In genomic region chr17:45251931-45252330, GRCh38 we compare ENCODE assay signal across 27 cellular contexts. TPM values are rescaled to one million over a fixed set of nuclear protein-coding genes. Genes with fewer than 3 reads are reported as not detected.
A peak's percentile ranks its signal among the peaks of the same experiment; 100 is the strongest.
DNase-seq lines count a peak whose midpoint lies in the region; ATAC-seq and TF ChIP-seq lines count a peak whose summit lies in the region.
"Had no signal": no experiment of that assay in that cellular context is flagged by ENCODE, and none has a peak within 500 bp of the region (broad histone marks: within the 10 kb centered on the region; RNA-seq: fewer than 3 reads in every experiment).

No MANE protein-coding gene starts in this region.

- peak overlapping the region; percentile 25 for H3K27ac Mint-ChIP-seq in activated naive CD4-positive, alpha-beta T cell treated with anti-CD3 and anti-CD28 coated beads for 36 hours
- H3K27ac Mint-ChIP-seq in activated naive CD4-positive, alpha-beta T cell treated with anti-CD3 and anti-CD28 coated beads, Interleukin-2, amount 50 U/mL, for 72 hours, result peak overlapping the region in 1 of 2 donors; percentile 40
- H3K27ac Mint-ChIP-seq in activated naive CD8-positive, alpha-beta T cell treated with anti-CD3 and anti-CD28 coated beads, Interleukin-2, amount 50 U/mL, for 24 hours, result peak overlapping the region; percentile 55
- H3K27ac Mint-ChIP-seq: neural progenitor cell had no signal

- intact Hi-C loops in activated naive CD4-positive, alpha-beta T cell treated with anti-CD3 and anti-CD28 coated beads for 36 hours (cut with micrococcal nuclease), result no loop called here
- intact Hi-C loops in prostate gland (cut with DNase I), result no loop called here

- no peaks in the 10 kb centered on the region for H3K27me3 Mint-ChIP-seq in activated naive CD4-positive, alpha-beta T cell treated with anti-CD3 and anti-CD28 coated beads for 36 hours (ENCODE audit: low read depth)
- no peaks in the 10 kb centered on the region for H3K27me3 Mint-ChIP-seq in activated naive CD8-positive, alpha-beta T cell treated with anti-CD3 and anti-CD28 coated beads, Interleukin-2, amount 50 U/mL, for 24 hours

- H3K36me3 ChIP-seq in prostate gland (no peaks in the 10 kb centered on the region), gastroesophageal sphincter (no peaks in the 10 kb centered on the region)
- H3K36me3 ChIP-seq: neural progenitor cell had no signal

- DNase-seq in activated naive CD4-positive, alpha-beta T cell treated with anti-CD3 and anti-CD28 coated beads for 36 hours, result no peak
- DNase-seq in activated naive CD4-positive, alpha-beta T cell treated with anti-CD3 and anti-CD28 coated beads, Interleukin-2, amount 50 U/mL, for 72 hours (ENCODE audit: low spot score in 2 of 2), result no peak
- DNase-seq in NCI-H2196 (lab: John Stamatoyannopoulos, UW; ENCODE audit: unreplicated experiment) (peak; percentile 16), prostate gland (ENCODE audit: low spot score) (no peak)
- no peak for DNase-seq in activated naive CD8-positive, alpha-beta T cell treated with anti-CD3 and anti-CD28 coated beads, Interleukin-2, amount 50 U/mL, for 24 hours
- DNase-seq: activated CD8-positive, alpha-beta memory T cell treated with anti-CD3 and anti-CD28 coated beads, Interleukin-2, amount 50 U/mL, for 48 hours; activated naive CD4-positive, alpha-beta T cell; aorta; DMS79 treated with DMSO at 0.1 percent for 48 hours; dorsolateral prefrontal cortex; foreskin fibroblast; immature natural killer cell; MV-4-11; NCI-H226; NCI-H82; SIG-M5 had no signal

- H3K4me3 ChIP-seq in prostate gland (no peak overlapping the region), gastroesophageal sphincter (no peak overlapping the region)
- H3K4me3 ChIP-seq: dorsolateral prefrontal cortex, hepatocyte, neural progenitor cell had no signal

- no peak for TF ChIP-seq CTCF in prostate gland (IDR thresholded peaks at IDR 0.05)
- no peak for TF ChIP-seq CTCF in gastroesophageal sphincter (IDR thresholded peaks at IDR 0.05)

- no peaks in the 10 kb centered on the region for H3K9me3 Mint-ChIP-seq in activated naive CD4-positive, alpha-beta T cell treated with anti-CD3 and anti-CD28 coated beads for 36 hours
- no peaks in the 10 kb centered on the region for H3K9me3 Mint-ChIP-seq in activated naive CD4-positive, alpha-beta T cell treated with anti-CD3 and anti-CD28 coated beads, Interleukin-2, amount 50 U/mL, for 72 hours
- no peaks in the 10 kb centered on the region for H3K9me3 Mint-ChIP-seq in activated naive CD8-positive, alpha-beta T cell treated with anti-CD3 and anti-CD28 coated beads, Interleukin-2, amount 50 U/mL, for 24 hours
- H3K9me3 Mint-ChIP-seq: immature natural killer cell, neural progenitor cell had no signal

- peaks cover 69% of the 10 kb centered on the region for H3K4me1 Mint-ChIP-seq in activated naive CD4-positive, alpha-beta T cell treated with anti-CD3 and anti-CD28 coated beads for 36 hours (ENCODE audit: low read depth)
- peaks cover 79% of the 10 kb centered on the region for H3K4me1 Mint-ChIP-seq in activated naive CD8-positive, alpha-beta T cell treated with anti-CD3 and anti-CD28 coated beads, Interleukin-2, amount 50 U/mL, for 24 hours

- no peak for TF ChIP-seq EP300 in gastroesophageal sphincter (IDR thresholded peaks at IDR 0.05)

- no peak for TF ChIP-seq POLR2A in prostate gland (IDR thresholded peaks at IDR 0.05)
- no peak for TF ChIP-seq POLR2A in gastroesophageal sphincter (IDR thresholded peaks at IDR 0.05)

- no peak overlapping the region for H3K4me3 Mint-ChIP-seq in activated naive CD4-positive, alpha-beta T cell treated with anti-CD3 and anti-CD28 coated beads for 36 hours
- H3K4me3 Mint-ChIP-seq in activated naive CD8-positive, alpha-beta T cell treated with anti-CD3 and anti-CD28 coated beads, Interleukin-2, amount 50 U/mL, for 24 hours, result no peak overlapping the region
- H3K4me3 Mint-ChIP-seq: immature natural killer cell, neural progenitor cell had no signal

- H3K27me3 ChIP-seq in prostate gland (replicated peaks; ENCODE audit: insufficient read depth) (no peaks in the 10 kb centered on the region), gastroesophageal sphincter (no peaks in the 10 kb centered on the region)
- H3K27me3 ChIP-seq: dorsolateral prefrontal cortex, hepatocyte, neural progenitor cell had no signal

- peak overlapping the region; percentile 71 to 78 for H3K27ac ChIP-seq in prostate gland
- H3K27ac ChIP-seq in gastroesophageal sphincter, result no peak overlapping the region
- H3K27ac ChIP-seq: dorsolateral prefrontal cortex, hepatocyte, neural progenitor cell had no signal

- H3K9me3 ChIP-seq in prostate gland (no peaks in the 10 kb centered on the region), gastroesophageal sphincter (no peaks in the 10 kb centered on the region)

- 38% methylated on average over 7 of the region's 7 CpGs for WGBS in prostate gland
- WGBS in gastroesophageal sphincter (ENCODE audit: low coverage in 1 of 2), 2 donors, result 61 to 68% methylated on average over 6 to 7 of the region's 7 CpGs

- CTCF ChIA-PET in activated naive CD4-positive, alpha-beta T cell treated with anti-CD3 and anti-CD28 coated beads for 36 hours (lab: Charles Lee), result interaction anchor here (1.3 kb wide), 1 partner anchor 16 kb away, joined by 3 read pairs; no protein-coding TSS in a partner anchor

- ATAC-seq in activated naive CD4-positive, alpha-beta T cell treated with anti-CD3 and anti-CD28 coated beads, Interleukin-2, amount 50 U/mL, for 72 hours, result no peak
- no peak for ATAC-seq in activated naive CD8-positive, alpha-beta T cell treated with anti-CD3 and anti-CD28 coated beads, Interleukin-2, amount 50 U/mL, for 24 hours
- no peak for ATAC-seq in gastroesophageal sphincter
- ATAC-seq in GM18517 (IDR thresholded peaks at IDR 0.05; ENCODE audit: unreplicated experiment), result no peak
- no peak for ATAC-seq in HG03439 (IDR thresholded peaks at IDR 0.05; ENCODE audit: unreplicated experiment)

- H3K4me1 ChIP-seq in prostate gland (replicated peaks) (peaks cover under 1% of the 10 kb centered on the region), gastroesophageal sphincter (peaks cover 0 to 15% (median 3%) of the 10 kb centered on the region in 3 donors)

- H3K36me3 Mint-ChIP-seq in activated naive CD4-positive, alpha-beta T cell treated with anti-CD3 and anti-CD28 coated beads for 36 hours (ENCODE audit: low read depth), result peaks cover 15% of the 10 kb centered on the region
- H3K36me3 Mint-ChIP-seq in activated naive CD4-positive, alpha-beta T cell treated with anti-CD3 and anti-CD28 coated beads, Interleukin-2, amount 50 U/mL, for 72 hours, result peaks cover 14 to 18% of the 10 kb centered on the region in 2 donors
- peaks cover 11% of the 10 kb centered on the region for H3K36me3 Mint-ChIP-seq in activated naive CD8-positive, alpha-beta T cell treated with anti-CD3 and anti-CD28 coated beads, Interleukin-2, amount 50 U/mL, for 24 hours (ENCODE audit: low read depth)
- H3K36me3 Mint-ChIP-seq: neural progenitor cell had no signal

RNA-seq across cellular contexts. Expression of gene SPATA32, which starts 10.0 kb away (rescaled TPM):
- under 1 TPM in 1 of 2 experiments, not detected in 1; 0.12 TPM for total RNA-seq in activated naive CD4-positive, alpha-beta T cell treated with anti-CD3 and anti-CD28 coated beads for 36 hours
- total RNA-seq in activated naive CD4-positive, alpha-beta T cell treated with anti-CD3 and anti-CD28 coated beads, Interleukin-2, amount 50 U/mL, for 72 hours, result under 1 TPM; 0.37 to 0.50 TPM
- total RNA-seq in prostate gland, result 1 to 10 TPM in 1 of 2 donors, not detected in 1; 3.2 TPM
- not detected for total RNA-seq in gastroesophageal sphincter
- total RNA-seq: aorta, cardiac septum, epithelial cell of proximal tubule, hepatocyte, liver, posterior vena cava, skeletal muscle tissue, temporal lobe had no signal

RNA-seq across cellular contexts. Expression of gene FMNL1, which starts 30.2 kb away (rescaled TPM):
- total RNA-seq in activated naive CD4-positive, alpha-beta T cell treated with anti-CD3 and anti-CD28 coated beads for 36 hours, result 100 to 1,000 TPM; 228 to 242 TPM
- total RNA-seq in activated naive CD4-positive, alpha-beta T cell treated with anti-CD3 and anti-CD28 coated beads, Interleukin-2, amount 50 U/mL, for 72 hours, result 100 to 1,000 TPM; 221 to 735 TPM
- total RNA-seq in prostate gland, result 10 to 100 TPM in 1 of 2 donors, 1 to 10 TPM in 1; 3.6 to 12.2 TPM
- 10 to 100 TPM; 12.0 to 21.9 (median 14.9) TPM for total RNA-seq in gastroesophageal sphincter

Comparison
In these comparisons a context has a peak if more than half of its experiments do, and no peak if none do; other contexts are left out.
1. H3K27ac ChIP-seq: peak in prostate gland (2 of 2); none in gastroesophageal sphincter (0 of 4).
2. RNA of gene FMNL1, which starts 30.2 kb away (total RNA-seq): 221 to 735 TPM in activated naive CD4-positive, alpha-beta T cell treated with anti-CD3 and anti-CD28 coated beads, Interleukin-2, amount 50 U/mL, for 72 hours and 228 to 242 TPM in activated naive CD4-positive, alpha-beta T cell treated with anti-CD3 and anti-CD28 coated beads for 36 hours; 12.0 to 21.9 TPM in gastroesophageal sphincter and 3.6 to 12.2 TPM in prostate gland; every median in the first group is over 4 times any median in the second.